In genomic region chr7:122343986-122344620, GRCh38 we compare ENCODE assay signal across 34 cellular contexts. TPM values are rescaled to one million over a fixed set of nuclear protein-coding genes. Genes with fewer than 3 reads are reported as not detected.
"Had no signal": no experiment of that assay in that cellular context is flagged by ENCODE, and none has a peak within 500 bp of the region (broad histone marks: within the 10 kb centered on the region; RNA-seq: fewer than 3 reads in every experiment).

No MANE protein-coding gene starts in this region.

- ATAC-seq: esophagus mucosa; gastrocnemius medialis; left lung; mucosa of descending colon; natural killer cell treated with Interleukin-12 subunit alpha and Interleukin-12 subunit beta and Interleukin-15 and Interleukin-18, amount 100 ng/mL, for 72 hours; psoas muscle; right cardiac atrium; stimulated activated memory B cell treated with anti-CD40 and anti-IgM and Interleukin-4, amounts not matched to agents 10 μg/mL and 1 μg/mL and 100 μg/mL, for 72 hours; stimulated activated naive CD8-positive, alpha-beta T cell treated with anti-CD3 and anti-CD28 coated beads, Interleukin-15, Interleukin-2, amounts not matched to agents 100 U/mL and 50 U/mL, for 24 hours had no signal

- H3K27ac ChIP-seq: dorsolateral prefrontal cortex, epithelial cell of prostate, gastrocnemius medialis, left lung, ovary, psoas muscle, sigmoid colon, testis, tibial artery had no signal

- H3K27me3 ChIP-seq: dorsolateral prefrontal cortex, gastrocnemius medialis, left lung, ovary, sigmoid colon, testis, tibial artery had no signal

- DNase-seq: dorsolateral prefrontal cortex; effector CD8-positive, alpha-beta T cell; endodermal cell; foreskin fibroblast; gastrocnemius medialis; head of caudate nucleus; kidney; left lung; mesenchymal stem cell; mucosa of descending colon; naive B cell; ovary; posterior cingulate gyrus; psoas muscle; right cardiac atrium; sigmoid colon; stimulated activated CD4-positive, alpha-beta T cell treated with anti-CD3 and anti-CD28 coated beads, Interleukin-4, amount 100 ng/mL, for 4 hours; stimulated activated naive CD8-positive, alpha-beta T cell treated with anti-CD3 and anti-CD28 coated beads, Interleukin-15, Interleukin-2, amounts not matched to agents 100 U/mL and 50 U/mL, for 24 hours; substantia nigra; testis; tibial artery had no signal

- H3K4me1 Mint-ChIP-seq: mesothelial cell of epicardium; naive B cell; neural crest cell; stimulated activated memory B cell treated with anti-CD40 and anti-IgM and Interleukin-4, amounts not matched to agents 10 μg/mL and 1 μg/mL and 100 μg/mL, for 72 hours had no signal

- H3K4me1 ChIP-seq: gastrocnemius medialis, left lung, psoas muscle, sigmoid colon, testis, tibial artery had no signal

- H3K27me3 Mint-ChIP-seq: naive B cell; natural killer cell treated with Interleukin-12 subunit alpha and Interleukin-12 subunit beta and Interleukin-15 and Interleukin-18, amount 100 ng/mL, for 72 hours; stimulated activated memory B cell treated with anti-CD40 and anti-IgM and Interleukin-4, amounts not matched to agents 10 μg/mL and 1 μg/mL and 100 μg/mL, for 72 hours had no signal

- H3K36me3 ChIP-seq: gastrocnemius medialis, left lung, ovary, sigmoid colon, tibial artery had no signal

- H3K27ac Mint-ChIP-seq: endodermal cell; mesothelial cell of epicardium; naive B cell; natural killer cell treated with Interleukin-12 subunit alpha and Interleukin-12 subunit beta and Interleukin-15 and Interleukin-18, amount 100 ng/mL, for 72 hours; stimulated activated memory B cell treated with anti-CD40 and anti-IgM and Interleukin-4, amounts not matched to agents 10 μg/mL and 1 μg/mL and 100 μg/mL, for 72 hours; type B pancreatic cell had no signal

- H3K36me3 Mint-ChIP-seq: mesothelial cell of epicardium; naive B cell; natural killer cell treated with Interleukin-12 subunit alpha and Interleukin-12 subunit beta and Interleukin-15 and Interleukin-18, amount 100 ng/mL, for 72 hours; stimulated activated memory B cell treated with anti-CD40 and anti-IgM and Interleukin-4, amounts not matched to agents 10 μg/mL and 1 μg/mL and 100 μg/mL, for 72 hours; type B pancreatic cell had no signal

- FAIRE-seq: kidney had no signal

- H3K9me3 Mint-ChIP-seq: endodermal cell; mesothelial cell of epicardium; natural killer cell treated with Interleukin-12 subunit alpha and Interleukin-12 subunit beta and Interleukin-15 and Interleukin-18, amount 100 ng/mL, for 72 hours; neural crest cell; stimulated activated memory B cell treated with anti-CD40 and anti-IgM and Interleukin-4, amounts not matched to agents 10 μg/mL and 1 μg/mL and 100 μg/mL, for 72 hours; type B pancreatic cell had no signal

- H3K4me3 ChIP-seq: dorsolateral prefrontal cortex, gastrocnemius medialis, left lung, mucosa of descending colon, ovary, psoas muscle, sigmoid colon, testis, tibial artery had no signal

- H3K4me3 Mint-ChIP-seq: endodermal cell; mesothelial cell of epicardium; naive B cell; natural killer cell treated with Interleukin-12 subunit alpha and Interleukin-12 subunit beta and Interleukin-15 and Interleukin-18, amount 100 ng/mL, for 72 hours; neural crest cell; stimulated activated memory B cell treated with anti-CD40 and anti-IgM and Interleukin-4, amounts not matched to agents 10 μg/mL and 1 μg/mL and 100 μg/mL, for 72 hours; type B pancreatic cell had no signal

- H3K9me3 ChIP-seq: gastrocnemius medialis, left lung, mucosa of descending colon, ovary, psoas muscle, sigmoid colon, testis, tibial artery had no signal

RNA-seq across cellular contexts. Expression of gene FEZF1, which starts 39.6 kb away (rescaled TPM):
- total RNA-seq: esophagus mucosa; gastrocnemius medialis; glomerular endothelial cell; kidney; left lung; lower leg skin; lung microvascular endothelial cell; mesothelial cell of epicardium; mucosa of descending colon; natural killer cell treated with Interleukin-12 subunit alpha and Interleukin-12 subunit beta and Interleukin-15 and Interleukin-18, amount 100 ng/mL, for 72 hours; neural crest cell; ovary; renal cortical epithelial cell; right cardiac atrium; sigmoid colon; skeletal muscle tissue; urinary bladder had no signal
- polyA plus RNA-seq: ovary, psoas muscle, right cardiac atrium, sigmoid colon, urinary bladder had no signal
